17 cellular contexts compared by ENCODE assay signal in the genomic region with DNA sequence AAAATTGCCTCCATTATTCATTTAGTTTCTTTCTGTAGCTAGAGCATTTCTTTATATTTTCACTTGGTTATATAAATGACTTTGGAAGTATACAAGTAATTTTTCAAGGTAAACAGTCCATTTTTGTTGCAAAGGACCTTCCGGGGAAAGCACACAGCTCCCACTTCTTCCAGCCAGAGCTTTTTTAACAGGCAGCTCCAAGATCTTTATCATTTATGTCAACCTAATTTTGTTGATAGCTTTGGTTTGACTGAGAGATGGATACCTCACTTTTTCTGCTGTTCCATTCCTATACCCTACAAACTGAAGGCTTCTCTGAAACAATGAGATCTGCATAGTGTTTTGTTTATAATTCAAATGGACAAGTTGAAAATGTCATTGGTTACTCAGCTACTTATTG. TPM values are rescaled to one million over a fixed set of nuclear protein-coding genes. Genes with fewer than 3 reads are reported as not detected.
DNase-seq lines count a peak whose midpoint lies in the region; ATAC-seq and TF ChIP-seq lines count a peak whose summit lies in the region.
"Had no signal": no experiment of that assay in that cellular context is flagged by ENCODE, and none has a peak within 500 bp of the region (broad histone marks: within the 10 kb centered on the region; RNA-seq: fewer than 3 reads in every experiment).

No MANE protein-coding gene starts in this region.

- no peaks in the 10 kb centered on the region for H3K79me2 ChIP-seq in SK-N-SH (ENCODE audit: insufficient read depth)

- H3K27ac ChIP-seq in SK-N-SH (ENCODE audit: low read depth in 2 of 2, low read length in 1 of 2), result no peak overlapping the region
- H3K27ac ChIP-seq: 22Rv1; A549; BLaER1 treated with 17β-estradiol and CSF1 and Interleukin-3, amounts not matched to agents 10 nM and 100 nM; C4-2B had no signal

- H3K36me3 ChIP-seq in SK-N-SH (replicated peaks in 1 of 2; ENCODE audit: control insufficient read depth in 1 of 2, insufficient read depth in 2 of 2, low read length in 1 of 2) (no peaks in the 10 kb centered on the region), adipocyte (ENCODE audit: control insufficient read depth, insufficient read depth, low read length, severe bottlenecking) (no peaks in the 10 kb centered on the region)
- H3K36me3 ChIP-seq: BLaER1 treated with 17β-estradiol and CSF1 and Interleukin-3, amounts not matched to agents 10 nM and 100 nM had no signal

- no peak for TF ChIP-seq EP300 in SK-N-SH (IDR thresholded peaks at IDR 0.05; ENCODE audit: borderline replicate concordance in 1 of 2, low read depth in 1 of 2, low read length in 1 of 2)

- H3K4me1 ChIP-seq in SK-N-SH (ENCODE audit: control insufficient read depth in 1 of 2, insufficient read depth in 2 of 2, low read depth in 1 of 2, low read length in 1 of 2) (peaks cover 0 to 2% of the 10 kb centered on the region in 2 experiments; a peak in 1 of 4 replicates), adipocyte (ENCODE audit: control insufficient read depth, insufficient read depth, low read length) (peaks cover 18% of the 10 kb centered on the region)
- H3K4me1 ChIP-seq: A549; BLaER1 treated with 17β-estradiol and CSF1 and Interleukin-3, amounts not matched to agents 10 nM and 100 nM; Caco-2 had no signal

- no peaks in the 10 kb centered on the region for H3K9me2 ChIP-seq in SK-N-SH

- H4K20me1 ChIP-seq in SK-N-SH (ENCODE audit: insufficient read depth), result no peaks in the 10 kb centered on the region
- H4K20me1 ChIP-seq: BLaER1 treated with 17β-estradiol and CSF1 and Interleukin-3, amounts not matched to agents 10 nM and 100 nM had no signal

- H3K4me3 ChIP-seq in SK-N-SH (ENCODE audit: low read depth in 2 of 2, low read length in 1 of 2) (no peak overlapping the region), adipocyte (ENCODE audit: low read length) (peak overlapping the region; percentile 1)
- H3K4me3 ChIP-seq: A549; BLaER1 treated with 17β-estradiol and CSF1 and Interleukin-3, amounts not matched to agents 10 nM and 100 nM had no signal

- H3K9me3 ChIP-seq in SK-N-SH (no peaks in the 10 kb centered on the region), adipocyte (ENCODE audit: control insufficient read depth, low read length) (no peaks in the 10 kb centered on the region)
- H3K9me3 ChIP-seq: A549; BLaER1 treated with 17β-estradiol and CSF1 and Interleukin-3, amounts not matched to agents 10 nM and 100 nM; Caco-2 had no signal

- no peak for ATAC-seq in SK-N-SH treated with all-trans-retinoic acid at 6 μM for 48 hours
- ATAC-seq: A549; CD8-positive, alpha-beta T cell had no signal

- TF ChIP-seq CTCF in SK-N-SH (IDR thresholded peaks at IDR 0.05), result no peak

- no peak overlapping the region for H3K4me2 ChIP-seq in SK-N-SH
- H3K4me2 ChIP-seq: A549; BLaER1 treated with 17β-estradiol and CSF1 and Interleukin-3, amounts not matched to agents 10 nM and 100 nM had no signal

- H3K27me3 ChIP-seq in SK-N-SH (ENCODE audit: insufficient read depth), result no peaks in the 10 kb centered on the region
- H3K27me3 ChIP-seq in adipocyte (replicated peaks; ENCODE audit: control insufficient read depth, insufficient read depth, low read length), result no peaks in the 10 kb centered on the region
- H3K27me3 ChIP-seq: BLaER1 treated with 17β-estradiol and CSF1 and Interleukin-3, amounts not matched to agents 10 nM and 100 nM had no signal

- CTCF ChIA-PET in SK-N-SH (lab: Yijun Ruan, JAX), result no interaction called here

- DNase-seq in SK-N-SH (peak; percentile 17), SK-N-DZ (ENCODE audit: low spot score) (peak; percentile 41), adipocyte (ENCODE audit: low read depth) (peak; percentile 13), NCI-H2107 (lab: John Stamatoyannopoulos, UW) (no peak), NCI-H2171 treated with DMSO at 0.1 percent for 48 hours (lab: John Stamatoyannopoulos, UW) (no peak)
- DNase-seq: AML-193; Caco-2; Calu3; CD4-positive, alpha-beta T cell; CD8-positive, alpha-beta T cell; DMS79 treated with DMSO at 0.1 percent for 48 hours; GF-D8 had no signal

- 42% methylated on average over 1 of the region's 1 CpG for WGBS in SK-N-SH (ENCODE audit: low lambda C conversion rate)

- POLR2A ChIA-PET in SK-N-SH (lab: Yijun Ruan, JAX), result no interaction called here

- no peaks in the 10 kb centered on the region for H3F3A ChIP-seq in SK-N-SH (replicated peaks; ENCODE audit: insufficient read depth)

- no peak overlapping the region for H3K9ac ChIP-seq in SK-N-SH
- H3K9ac ChIP-seq in adipocyte (ENCODE audit: low read length), result no peak overlapping the region
- H3K9ac ChIP-seq: BLaER1 treated with 17β-estradiol and CSF1 and Interleukin-3, amounts not matched to agents 10 nM and 100 nM had no signal

- TF ChIP-seq RAD21 in SK-N-SH (IDR thresholded peaks at IDR 0.05; ENCODE audit: low read length), result no peak

- H2AFZ ChIP-seq in SK-N-SH (ENCODE audit: low read depth), result no peak overlapping the region

TF ChIP-seq in SK-N-SH, 30 proteins besides CTCF, POLR2A, EP300 and RAD21 (continues in another document):
- TF ChIP-seq, protein P1, sequence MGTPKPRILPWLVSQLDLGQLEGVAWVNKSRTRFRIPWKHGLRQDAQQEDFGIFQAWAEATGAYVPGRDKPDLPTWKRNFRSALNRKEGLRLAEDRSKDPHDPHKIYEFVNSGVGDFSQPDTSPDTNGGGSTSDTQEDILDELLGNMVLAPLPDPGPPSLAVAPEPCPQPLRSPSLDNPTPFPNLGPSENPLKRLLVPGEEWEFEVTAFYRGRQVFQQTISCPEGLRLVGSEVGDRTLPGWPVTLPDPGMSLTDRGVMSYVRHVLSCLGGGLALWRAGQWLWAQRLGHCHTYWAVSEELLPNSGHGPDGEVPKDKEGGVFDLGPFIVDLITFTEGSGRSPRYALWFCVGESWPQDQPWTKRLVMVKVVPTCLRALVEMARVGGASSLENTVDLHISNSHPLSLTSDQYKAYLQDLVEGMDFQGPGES (IDR thresholded peaks at IDR 0.05; ENCODE audit: low read depth, low read length), result no peak
- TF ChIP-seq GATA2 (CRISPR knock-in tag; IDR thresholded peaks at IDR 0.05) (peak; percentile 61), NFIC (IDR thresholded peaks at IDR 0.05; ENCODE audit: borderline replicate concordance) (no peak), FOSL2 (IDR thresholded peaks at IDR 0.05; ENCODE audit: borderline replicate concordance, low read depth) (no peak), RCOR1 (IDR thresholded peaks at IDR 0.05; ENCODE audit: low read length) (0 out of 2 replicates have a peak, but pooled peaks have one; percentile 23), TAF1 (IDR thresholded peaks at IDR 0.05; ENCODE audit: borderline replicate concordance, low read depth, low read length) (no peak), NRF1 (IDR thresholded peaks at IDR 0.05; ENCODE audit: low read depth, low read length) (no peak), SMC3 (IDR thresholded peaks at IDR 0.05; ENCODE audit: low read depth, low read length) (no peak), GABPA (IDR thresholded peaks at IDR 0.05; ENCODE audit: low read depth) (no peak)
- TF ChIP-seq, protein P2, sequence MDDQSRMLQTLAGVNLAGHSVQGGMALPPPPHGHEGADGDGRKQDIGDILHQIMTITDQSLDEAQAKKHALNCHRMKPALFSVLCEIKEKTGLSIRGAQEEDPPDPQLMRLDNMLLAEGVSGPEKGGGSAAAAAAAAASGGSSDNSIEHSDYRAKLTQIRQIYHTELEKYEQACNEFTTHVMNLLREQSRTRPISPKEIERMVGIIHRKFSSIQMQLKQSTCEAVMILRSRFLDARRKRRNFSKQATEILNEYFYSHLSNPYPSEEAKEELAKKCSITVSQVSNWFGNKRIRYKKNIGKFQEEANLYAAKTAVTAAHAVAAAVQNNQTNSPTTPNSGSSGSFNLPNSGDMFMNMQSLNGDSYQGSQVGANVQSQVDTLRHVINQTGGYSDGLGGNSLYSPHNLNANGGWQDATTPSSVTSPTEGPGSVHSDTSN (IDR thresholded peaks at IDR 0.05), result no peak

TF ChIP-seq in SK-N-SH treated with all-trans-retinoic acid at 6 μM for 48 hours, 23 proteins besides CTCF, POLR2A, EP300 and RAD21:
- TF ChIP-seq ZNF565 (CRISPR knock-in tag; conservative IDR thresholded peaks at IDR 0.05; ENCODE audit: low read depth) (no peak), ZFP30 (CRISPR knock-in tag; IDR thresholded peaks at IDR 0.05) (no peak), GLIS3 (CRISPR knock-in tag; IDR thresholded peaks at IDR 0.05) (no peak), PPARA (CRISPR knock-in tag; IDR thresholded peaks at IDR 0.05; ENCODE audit: borderline replicate concordance) (no peak), BACH2 (CRISPR knock-in tag; IDR thresholded peaks at IDR 0.05; ENCODE audit: borderline replicate concordance) (no peak)

RNA-seq across cellular contexts. Expression of gene RAB11FIP2, which starts 49.3 kb away (rescaled TPM):
- 3.0 and 4.4 TPM in 2 replicates for polyA plus RNA-seq in SK-N-SH (2012; rRNA removed)
- polyA plus RNA-seq in SK-N-SH (2012; cell fraction: cytosol; rRNA removed), result 4.7 and 6.6 TPM in 2 replicates
- 3.0 and 6.2 TPM in 2 replicates for polyA plus RNA-seq in SK-N-SH (2012; cell fraction: nucleus; rRNA removed)
- polyA plus RNA-seq in SK-N-DZ (2014; cell fraction: cytosol; rRNA removed), result 13.1 and 13.9 TPM in 2 replicates
- polyA plus RNA-seq in SK-N-DZ (2014; cell fraction: nucleus; rRNA removed), result 15.0 and 18.2 TPM in 2 replicates

Comparison
In these comparisons a context has a peak if more than half of its experiments do, and no peak if none do; other contexts are left out.
1. DNase-seq: peak in SK-N-SH (single experiment), SK-N-DZ (single experiment) and adipocyte (single experiment); none in NCI-H2107 (single experiment) and NCI-H2171 treated with DMSO at 0.1 percent for 48 hours (single experiment).